ENCODE assay signal across 7 cellular contexts in genomic region chr6:27890351-27891299, GRCh38. TPM values are rescaled to one million over a fixed set of nuclear protein-coding genes. Genes with fewer than 3 reads are reported as not detected.
A peak's percentile ranks its signal among the peaks of the same experiment; 100 is the strongest.
DNase-seq lines count a peak whose midpoint lies in the region; ATAC-seq and TF ChIP-seq lines count a peak whose summit lies in the region.

No MANE protein-coding gene starts in this region.

- H3K18ac ChIP-seq in mesenchymal stem cell (ENCODE audit: low read depth in 1 of 2, low read length in 2 of 2) = peak overlapping the region; percentile 64 to 96

- no peaks in the 10 kb centered on the region for H3K27me3 Mint-ChIP-seq in activated CD4-positive, alpha-beta T cell treated with anti-CD3 and anti-CD28 coated beads, Interleukin-2, amount 10 ng/mL, durations not matched to agents 24 days and 14 days

- ATAC-seq in GM18499 (IDR thresholded peaks at IDR 0.05; ENCODE audit: insufficient read depth, unreplicated experiment) (peak; percentile 37), HG02623 (IDR thresholded peaks at IDR 0.05; ENCODE audit: unreplicated experiment) (peak; percentile 35)

- peak overlapping the region; percentile 83 for H2BK5ac ChIP-seq in mesenchymal stem cell (ENCODE audit: low read depth, low read length, poor library complexity, severe bottlenecking)

- under 1% methylated on average over 56 of the region's 57 CpGs for WGBS in mesenchymal stem cell
- WGBS in stomach, 5 donors = 3 to 11% (median 5%) methylated on average over 30 to 57 of the region's 57 CpGs

- no peak for TF ChIP-seq CTCF in stomach (IDR thresholded peaks at IDR 0.05)

- no peak overlapping the region for H3K4me3 Mint-ChIP-seq in activated CD4-positive, alpha-beta T cell treated with anti-CD3 and anti-CD28 coated beads, Interleukin-2, amount 10 ng/mL, durations not matched to agents 24 days and 14 days

- H3K4me2 ChIP-seq in mesenchymal stem cell (ENCODE audit: low read length, poor library complexity, severe bottlenecking) = peak overlapping the region; percentile 97

- H3K4ac ChIP-seq in mesenchymal stem cell (ENCODE audit: low read depth in 1 of 2, low read length in 2 of 2) = peak overlapping the region; percentile 46 to 76

- peak overlapping the region in 1 of 2 experiments; percentile 94 for H2BK12ac ChIP-seq in mesenchymal stem cell (ENCODE audit: low read length in 2 of 2)

- intact Hi-C loops in activated CD4-positive, alpha-beta T cell treated with anti-CD3 and anti-CD28 coated beads, Interleukin-2, amount 10 ng/mL, durations not matched to agents 24 days and 14 days (cut with micrococcal nuclease) = loop anchor here (1.0 to 10.0 kb wide), 8 partner anchors 17 to 1858 kb away; partner anchors contain the start of gene ABT1
- intact Hi-C loops in stomach (cut with DNase I; ENCODE audit: low total_unique reads) = loop anchor here (10.0 kb wide), 2 partner anchors 116 to 726 kb away; no protein-coding TSS in a partner anchor

- peaks cover 16 to 24% of the 10 kb centered on the region in 2 donors for H3K4me1 ChIP-seq in duodenal mucosa (ENCODE audit: control insufficient read depth in 1 of 2, insufficient read depth in 2 of 2, low read length in 2 of 2)
- H3K4me1 ChIP-seq in mesenchymal stem cell (ENCODE audit: control insufficient read depth, insufficient read depth, low read depth, low read length) = peaks cover 13% of the 10 kb centered on the region
- H3K4me1 ChIP-seq in stomach = peaks cover 16 to 52% (median 39%) of the 10 kb centered on the region in 4 donors

- DNase-seq in NCI-H187 (lab: John Stamatoyannopoulos, UW) (peak; percentile 72 to 77), mesenchymal stem cell (peak; percentile 97), stomach (peak; percentile 71)
- peak; percentile 96 for DNase-seq in activated CD4-positive, alpha-beta T cell treated with anti-CD3 and anti-CD28 coated beads, Interleukin-2, amount 10 ng/mL, durations not matched to agents 24 days and 14 days

- no peaks in the 10 kb centered on the region for H3K9me3 Mint-ChIP-seq in activated CD4-positive, alpha-beta T cell treated with anti-CD3 and anti-CD28 coated beads, Interleukin-2, amount 10 ng/mL, durations not matched to agents 24 days and 14 days

- H3K4me3 ChIP-seq in duodenal mucosa (ENCODE audit: low read depth in 1 of 2, low read length in 2 of 2) (peak overlapping the region; percentile 70 to 77), mesenchymal stem cell (ENCODE audit: insufficient read depth in 1 of 2, low read depth in 1 of 2, low read length in 2 of 2) (peak overlapping the region; percentile 70 to 81), stomach (peak overlapping the region; percentile 33 to 49 (median 43))

- no peaks in the 10 kb centered on the region for H3K36me3 ChIP-seq in duodenal mucosa (ENCODE audit: control insufficient read depth in 1 of 2, insufficient read depth in 2 of 2, low read length in 2 of 2)
- no peaks in the 10 kb centered on the region for H3K36me3 ChIP-seq in mesenchymal stem cell (ENCODE audit: control insufficient read depth in 1 of 2, insufficient read depth in 2 of 2, low read depth in 1 of 2, low read length in 2 of 2)
- H3K36me3 ChIP-seq in stomach = no peaks in the 10 kb centered on the region

- H3K27ac ChIP-seq in duodenal mucosa (ENCODE audit: low read depth, low read length) (peak overlapping the region; percentile 57), mesenchymal stem cell (ENCODE audit: low read length, poor library complexity, severe bottlenecking) (peak overlapping the region; percentile 88), stomach (peak overlapping the region; percentile 45 to 71 (median 62))

- H3K4me1 Mint-ChIP-seq in activated CD4-positive, alpha-beta T cell treated with anti-CD3 and anti-CD28 coated beads, Interleukin-2, amount 10 ng/mL, durations not matched to agents 24 days and 14 days = peaks cover 42% of the 10 kb centered on the region

- peaks cover 3% of the 10 kb centered on the region for H3K36me3 Mint-ChIP-seq in activated CD4-positive, alpha-beta T cell treated with anti-CD3 and anti-CD28 coated beads, Interleukin-2, amount 10 ng/mL, durations not matched to agents 24 days and 14 days (ENCODE audit: low read depth)

- H2BK15ac ChIP-seq in mesenchymal stem cell (ENCODE audit: low read depth, poor library complexity, severe bottlenecking) = peak overlapping the region; percentile 39

- H3K14ac ChIP-seq in mesenchymal stem cell (ENCODE audit: low read length in 2 of 2) = peak overlapping the region in 1 of 2 experiments; percentile 93

- no peaks in the 10 kb centered on the region for H3K9me3 ChIP-seq in duodenal mucosa (ENCODE audit: control insufficient read depth in 1 of 2, low read length in 2 of 2)
- H3K9me3 ChIP-seq in mesenchymal stem cell (ENCODE audit: control insufficient read depth, low read length) = no peaks in the 10 kb centered on the region
- H3K9me3 ChIP-seq in stomach = no peaks in the 10 kb centered on the region

- peak overlapping the region; percentile 92 for H2AFZ ChIP-seq in mesenchymal stem cell (ENCODE audit: low read depth, low read length)

- TF ChIP-seq EP300 in stomach (IDR thresholded peaks at IDR 0.05) = no peak

- H4K8ac ChIP-seq in mesenchymal stem cell (ENCODE audit: low read length) = peak overlapping the region; percentile 59

- no peak overlapping the region for H3K27ac Mint-ChIP-seq in activated CD4-positive, alpha-beta T cell treated with anti-CD3 and anti-CD28 coated beads, Interleukin-2, amount 10 ng/mL, durations not matched to agents 24 days and 14 days

- TF ChIP-seq POLR2A in stomach (IDR thresholded peaks at IDR 0.05) = peak in 2 of 4 donors; percentile 36 to 54

- no peak overlapping the region for H4K91ac ChIP-seq in mesenchymal stem cell (ENCODE audit: low read length)

- no peak overlapping the region for H2AK5ac ChIP-seq in mesenchymal stem cell (ENCODE audit: low read length, severe bottlenecking)

- peaks cover 0 to 5% of the 10 kb centered on the region in 2 donors for H3K27me3 ChIP-seq in duodenal mucosa (ENCODE audit: control insufficient read depth in 1 of 2, insufficient read depth in 2 of 2, low read length in 2 of 2)
- H3K27me3 ChIP-seq in mesenchymal stem cell (ENCODE audit: control insufficient read depth in 1 of 2, insufficient read depth in 1 of 2, low read length in 2 of 2) = no peaks in the 10 kb centered on the region
- peaks cover 0 to 61% (median 0%) of the 10 kb centered on the region in 3 donors for H3K27me3 ChIP-seq in stomach

- H3K9ac ChIP-seq in duodenal mucosa (ENCODE audit: low read depth in 1 of 2, low read length in 2 of 2) (peak overlapping the region; percentile 52 to 85), mesenchymal stem cell (ENCODE audit: low read length) (peak overlapping the region; percentile 79)

- H2BK120ac ChIP-seq in mesenchymal stem cell (ENCODE audit: low read depth, low read length) = no peak overlapping the region

- peak overlapping the region in 1 of 2 experiments; percentile 91 for H3K23ac ChIP-seq in mesenchymal stem cell (ENCODE audit: low read length in 2 of 2)

- H3K79me1 ChIP-seq in mesenchymal stem cell (replicated peaks; ENCODE audit: low read length, poor library complexity, severe bottlenecking) = no peaks in the 10 kb centered on the region

RNA-seq across cellular contexts. Expression of gene OR2B2, which starts 21.6 kb away (rescaled TPM):
- total RNA-seq in activated CD4-positive, alpha-beta T cell treated with anti-CD3 and anti-CD28 coated beads, Interleukin-2, amount 10 ng/mL, durations not matched to agents 24 days and 14 days = not detected in 2 replicates
- not detected for polyA plus RNA-seq in mesenchymal stem cell (2013, experiment 1 of 2)
- not detected for polyA plus RNA-seq in mesenchymal stem cell (2013, experiment 2 of 2)
- total RNA-seq in stomach = not detected
- not detected for polyA plus RNA-seq in stomach

Comparison
In these comparisons a context has a peak if more than half of its experiments do, and no peak if none do; other contexts are left out.
1. Peak in every context shown above with its lines: DNase-seq, ATAC-seq, H3K4me3 ChIP-seq and H3K27ac ChIP-seq.